In the genomic region with DNA sequence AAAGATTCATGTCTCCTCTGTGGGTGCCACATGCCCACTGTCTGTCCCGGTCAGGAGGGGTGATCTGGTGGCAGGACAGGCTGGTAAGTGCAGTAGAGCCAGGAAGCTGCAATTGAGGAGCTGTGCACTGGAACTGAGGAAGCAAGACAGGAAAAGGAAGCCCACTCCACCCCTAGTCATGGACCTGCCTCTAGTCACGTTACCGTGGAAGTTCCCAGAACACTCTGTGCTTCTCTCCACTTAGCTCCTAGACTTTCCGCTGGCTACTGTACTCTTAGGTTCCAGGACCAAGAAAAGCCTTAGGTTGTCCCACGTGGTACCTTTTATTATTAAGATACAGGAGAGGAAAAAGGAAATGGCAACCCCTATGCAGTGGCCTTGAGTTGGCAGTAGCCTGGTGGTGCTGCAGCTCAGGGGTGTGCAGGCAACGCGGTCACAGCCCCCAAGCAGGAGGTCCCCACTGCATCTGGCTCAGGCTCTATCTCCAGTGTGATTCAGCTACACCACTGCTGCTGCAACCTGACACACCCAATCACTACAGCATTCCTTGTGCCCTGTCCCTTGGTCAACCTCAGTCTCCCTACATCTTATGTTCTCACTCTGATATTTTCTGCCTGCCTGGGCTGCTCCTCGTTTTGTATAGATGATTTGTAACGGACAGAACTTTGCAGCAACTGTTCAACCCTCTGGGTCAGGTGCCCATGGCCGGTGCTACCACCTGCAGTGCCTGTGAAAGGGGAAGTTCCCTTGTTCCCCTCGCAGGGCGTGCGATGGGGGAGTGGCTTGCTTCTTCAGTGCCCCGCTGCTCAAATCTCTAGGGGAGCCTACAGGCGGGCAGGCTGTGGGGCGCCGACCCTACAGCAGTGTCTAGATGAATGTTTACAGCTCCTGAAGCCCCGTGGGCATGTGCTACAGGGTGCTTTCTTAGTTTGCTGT, we compare ENCODE assay signal across 9 cellular contexts. TPM values are rescaled to one million over a fixed set of nuclear protein-coding genes. Genes with fewer than 3 reads are reported as not detected.
A peak's percentile ranks its signal among the peaks of the same experiment; 100 is the strongest.
DNase-seq lines count a peak whose midpoint lies in the region; ATAC-seq and TF ChIP-seq lines count a peak whose summit lies in the region.
"Had no signal": no experiment of that assay in that cellular context is flagged by ENCODE, and none has a peak within 500 bp of the region (broad histone marks: within the 10 kb centered on the region; RNA-seq: fewer than 3 reads in every experiment).

No MANE protein-coding gene starts in this region.

- peak overlapping the region; percentile 71 for H3K27ac Mint-ChIP-seq in central memory CD8-positive, alpha-beta T cell (ENCODE audit: low read depth)

- no peak for DNase-seq in activated CD4-positive, CD25-positive, alpha-beta regulatory T cell (lab: John Stamatoyannopoulos, UW)
- DNase-seq in MM.1S (peak; percentile 44), spleen (peak; percentile 92), omental fat pad (ENCODE audit: low spot score) (no peak)
- DNase-seq in central memory CD8-positive, alpha-beta T cell (ENCODE audit: low spot score in 2 of 2) = no peak
- DNase-seq in stimulated activated CD4-positive, alpha-beta T cell treated with anti-CD3 and anti-CD28 coated beads, Interleukin-1b, Interleukin-23, amount 100 ng/mL, for 48 hours = no peak
- DNase-seq: NCI-H2171 had no signal

- H3K27me3 ChIP-seq in MM.1S (replicated peaks; ENCODE audit: insufficient read depth, low read length) (no peaks in the 10 kb centered on the region), spleen (replicated peaks in 1 of 7) (peaks cover 0 to 7% (median 0%) of the 10 kb centered on the region in 7 donors)

- H3K27me3 Mint-ChIP-seq in central memory CD8-positive, alpha-beta T cell = peaks cover 23% of the 10 kb centered on the region

- no peaks in the 10 kb centered on the region for H3K9me2 ChIP-seq in MM.1S (replicated peaks; ENCODE audit: insufficient read depth, low read length)

- H3F3A ChIP-seq in MM.1S (ENCODE audit: insufficient read depth, low read length) = no peaks in the 10 kb centered on the region

- H3K27ac ChIP-seq in MM.1S (ENCODE audit: low read length) = no peak overlapping the region
- H3K27ac ChIP-seq in spleen = peak overlapping the region in 7 of 8 donors; percentile 9 to 81 (median 72)

- H4K20me1 ChIP-seq in MM.1S (ENCODE audit: insufficient read depth, low read length) = no peaks in the 10 kb centered on the region

- H3K4me2 ChIP-seq in MM.1S (ENCODE audit: low read depth, low read length) = peak overlapping the region; percentile 92

- peak overlapping the region; percentile 89 for H2AFZ ChIP-seq in MM.1S (ENCODE audit: low read length)

- H3K9me3 Mint-ChIP-seq in central memory CD8-positive, alpha-beta T cell = no peaks in the 10 kb centered on the region

- WGBS in spleen, 5 donors = 21 to 32% (median 25%) methylated on average over 13 to 18 of the region's 18 CpGs

- TF ChIP-seq POLR2A in spleen (IDR thresholded peaks at IDR 0.05) = no peak

- TF ChIP-seq CTCF in MM.1S (IDR thresholded peaks at IDR 0.05; ENCODE audit: low read length) = no peak
- TF ChIP-seq CTCF in spleen (IDR thresholded peaks at IDR 0.05 in 8 of 11, conservative IDR thresholded peaks at IDR 0.05 in 3 of 11) = no peak
- TF ChIP-seq CTCF in omental fat pad (IDR thresholded peaks at IDR 0.05) = no peak

- no peaks in the 10 kb centered on the region for H3K36me3 Mint-ChIP-seq in central memory CD8-positive, alpha-beta T cell (ENCODE audit: insufficient read depth)

- ATAC-seq in activated CD4-positive, CD25-positive, alpha-beta regulatory T cell treated with anti-CD3 and anti-CD28 coated beads, Interleukin-2, amount 50 U/mL, for 24 hours = peak; percentile 36 to 41
- ATAC-seq in central memory CD8-positive, alpha-beta T cell (replicated peaks; ENCODE audit: extremely low read depth, poor library complexity, severe bottlenecking) = peak; percentile 57
- ATAC-seq in HG02973 (IDR thresholded peaks at IDR 0.05; ENCODE audit: unreplicated experiment) (no peak), omental fat pad (ENCODE audit: low FRiP score) (no peak)

- H3K4me3 ChIP-seq in MM.1S (ENCODE audit: low read length) (peak overlapping the region; percentile 68), spleen (peak overlapping the region; percentile 1 to 67 (median 34))

- H3K4me3 Mint-ChIP-seq in central memory CD8-positive, alpha-beta T cell = peak overlapping the region; percentile 80

- peak overlapping the region; percentile 18; the same call in 1 of the 2 replicates for H3K9ac ChIP-seq in MM.1S (ENCODE audit: low read length)

- H3K36me3 ChIP-seq in MM.1S (replicated peaks; ENCODE audit: insufficient read depth, low read length) (no peaks in the 10 kb centered on the region), spleen (no peaks in the 10 kb centered on the region)

- H3K4me1 ChIP-seq in MM.1S (ENCODE audit: low read length) (peaks cover 9% of the 10 kb centered on the region; the same call in 1 of the 2 replicates), spleen (peaks cover 4 to 24% (median 22%) of the 10 kb centered on the region in 6 donors)

- H3K79me2 ChIP-seq in MM.1S (ENCODE audit: low read length) = no peaks in the 10 kb centered on the region

- H3K4me1 Mint-ChIP-seq in central memory CD8-positive, alpha-beta T cell = peaks cover 23% of the 10 kb centered on the region

- intact Hi-C loops in spleen (cut with DNase I; ENCODE audit: low total_unique reads) = no loop called here

- no peaks in the 10 kb centered on the region for H3K9me3 ChIP-seq in MM.1S (replicated peaks; ENCODE audit: insufficient read depth, low read length)
- peaks cover 0 to 14% (median 0%) of the 10 kb centered on the region in 8 donors for H3K9me3 ChIP-seq in spleen

RNA-seq across cellular contexts. Expression of a gene that starts 24.4 kb away (rescaled TPM):
- total RNA-seq in spleen (under 1 TPM in 1 of 7 donors, not detected in 6; 0.16 TPM), omental fat pad (under 1 TPM in 3 of 4 donors, not detected in 1; 0.06 to 0.32 (median 0.09) TPM)
- under 1 TPM; 0.02 to 0.06 (median 0.04) TPM for polyA plus RNA-seq in spleen

Comparison
In these comparisons a context has a peak if more than half of its experiments do, and no peak if none do; other contexts are left out.
1. ATAC-seq: peak in activated CD4-positive, CD25-positive, alpha-beta regulatory T cell treated with anti-CD3 and anti-CD28 coated beads, Interleukin-2, amount 50 U/mL, for 24 hours (2 of 2) and central memory CD8-positive, alpha-beta T cell (single experiment); none in HG02973 (single experiment) and omental fat pad (single experiment).
2. DNase-seq: peak in MM.1S (single experiment) and spleen (single experiment); none in activated CD4-positive, CD25-positive, alpha-beta regulatory T cell (0 of 4), central memory CD8-positive, alpha-beta T cell (0 of 2), stimulated activated CD4-positive, alpha-beta T cell treated with anti-CD3 and anti-CD28 coated beads, Interleukin-1b, Interleukin-23, amount 100 ng/mL, for 48 hours (single experiment) and omental fat pad (single experiment).